ENCODE assay signal across 11 cellular contexts in genomic region chr14:52906141-52906601, GRCh38. TPM values are rescaled to one million over a fixed set of nuclear protein-coding genes. Genes with fewer than 3 reads are reported as not detected.
DNase-seq lines count a peak whose midpoint lies in the region; ATAC-seq and TF ChIP-seq lines count a peak whose summit lies in the region.
"Had no signal": no experiment of that assay in that cellular context is flagged by ENCODE, and none has a peak within 500 bp of the region (broad histone marks: within the 10 kb centered on the region; RNA-seq: fewer than 3 reads in every experiment).

No MANE protein-coding gene starts in this region.

- no peak overlapping the region for H3K4ac ChIP-seq in neuronal stem cell (ENCODE audit: low read length)

- H3K4me1 ChIP-seq in esophagus muscularis mucosa: peaks cover 42 to 95% (median 88%) of the 10 kb centered on the region in 4 donors
- peaks cover 0 to 4% of the 10 kb centered on the region in 2 donors for H3K4me1 ChIP-seq in neuronal stem cell (ENCODE audit: control insufficient read depth in 2 of 2, insufficient read depth in 1 of 2, low read depth in 1 of 2, low read length in 2 of 2)
- no peaks in the 10 kb centered on the region for H3K4me1 ChIP-seq in CD8-positive, alpha-beta T cell (ENCODE audit: insufficient read depth, low read length)

- H3K4me1 Mint-ChIP-seq in type B pancreatic cell (ENCODE audit: unreplicated experiment): peaks cover 9% of the 10 kb centered on the region
- H3K4me1 Mint-ChIP-seq in CD8-positive, alpha-beta T cell (ENCODE audit: low read depth): no peaks in the 10 kb centered on the region

- H2AK5ac ChIP-seq in neuronal stem cell (ENCODE audit: low read depth, low read length): no peak overlapping the region

- no peak overlapping the region for H3K14ac ChIP-seq in neuronal stem cell (ENCODE audit: low read length)

- no peak for ATAC-seq in CD8-positive, alpha-beta T cell

- TF ChIP-seq POLR2A in esophagus muscularis mucosa (IDR thresholded peaks at IDR 0.05; ENCODE audit: low read depth): no peak

- 26% methylated on average over 3 of the region's 3 CpGs for WGBS in esophagus muscularis mucosa
- WGBS in neuronal stem cell (ENCODE audit: extremely low coverage in 2 of 2, insufficient read length in 2 of 2, insufficient replicate concordance in 1 of 2), 2 donors: no CpG with 5 or more reads among the region's 3 CpGs

- no peaks in the 10 kb centered on the region for H3K27me3 Mint-ChIP-seq in type B pancreatic cell
- no peaks in the 10 kb centered on the region for H3K27me3 Mint-ChIP-seq in CD8-positive, alpha-beta T cell (ENCODE audit: low read depth)

- H3K36me3 ChIP-seq in esophagus muscularis mucosa: peaks cover 0 to 21% (median 18%) of the 10 kb centered on the region in 4 donors
- H3K36me3 ChIP-seq in neuronal stem cell (replicated peaks in 1 of 2; ENCODE audit: control insufficient read depth in 2 of 2, insufficient read depth in 2 of 2, low read length in 2 of 2): peaks cover 9 to 43% of the 10 kb centered on the region in 2 donors
- H3K36me3 ChIP-seq in CD8-positive, alpha-beta T cell (ENCODE audit: insufficient read depth, low read length): no peaks in the 10 kb centered on the region

- peak overlapping the region; percentile 59 for H3K18ac ChIP-seq in neuronal stem cell (ENCODE audit: low read length)

- TF ChIP-seq CTCF in AG10803 (conservative IDR thresholded peaks at IDR 0.05; ENCODE audit: low read length) (no peak), esophagus muscularis mucosa (IDR thresholded peaks at IDR 0.05) (no peak), type B pancreatic cell (conservative IDR thresholded peaks at IDR 0.05) (no peak)
- no peak for TF ChIP-seq CTCF in CD8-positive, alpha-beta T cell (IDR thresholded peaks at IDR 0.05)

- no peak overlapping the region for H3K4me2 ChIP-seq in neuronal stem cell (ENCODE audit: insufficient read depth, low read length, poor library complexity, severe bottlenecking)

- no peak overlapping the region for H4K91ac ChIP-seq in neuronal stem cell (ENCODE audit: low read depth, low read length, poor library complexity)

- H3K9me3 ChIP-seq in esophagus muscularis mucosa: no peaks in the 10 kb centered on the region
- H3K9me3 ChIP-seq in neuronal stem cell (replicated peaks in 1 of 2; ENCODE audit: control insufficient read depth in 2 of 2, insufficient read depth in 1 of 2, low read depth in 1 of 2, low read length in 2 of 2): peaks cover 0 to 7% of the 10 kb centered on the region in 2 donors
- H3K9me3 ChIP-seq in CD8-positive, alpha-beta T cell (ENCODE audit: low read length): no peaks in the 10 kb centered on the region

- H3K23ac ChIP-seq in neuronal stem cell (ENCODE audit: low read depth, low read length, poor library complexity): no peak overlapping the region

- no peak overlapping the region for H3K4me3 Mint-ChIP-seq in type B pancreatic cell
- no peak overlapping the region for H3K4me3 Mint-ChIP-seq in CD8-positive, alpha-beta T cell

- no peak overlapping the region for H2BK15ac ChIP-seq in neuronal stem cell (ENCODE audit: low read length)

- peaks cover 34% of the 10 kb centered on the region for H3K36me3 Mint-ChIP-seq in type B pancreatic cell
- no peaks in the 10 kb centered on the region for H3K36me3 Mint-ChIP-seq in CD8-positive, alpha-beta T cell

- H3K9me3 Mint-ChIP-seq in type B pancreatic cell: peaks cover 5% of the 10 kb centered on the region
- no peaks in the 10 kb centered on the region for H3K9me3 Mint-ChIP-seq in CD8-positive, alpha-beta T cell

- DNase-seq in AG10803 (ENCODE audit: low read depth) (peak; percentile 83), RKO (ENCODE audit: low spot score) (peak; percentile 81), esophagus muscularis mucosa (ENCODE audit: extremely low spot score) (no peak), neuronal stem cell (ENCODE audit: low spot score) (no peak), NK-92 (lab: John Stamatoyannopoulos, UW; ENCODE audit: unreplicated experiment) (no peak), NCI-H82 treated with DMSO at 0.1 percent for 48 hours (lab: John Stamatoyannopoulos, UW; ENCODE audit: unreplicated experiment) (no peak), type B pancreatic cell (ENCODE audit: extremely low spot score, unreplicated experiment) (no peak)
- DNase-seq in CD8-positive, alpha-beta T cell: no peak
- DNase-seq: KBM-7, NCI-H69 had no signal

- no peak overlapping the region for H4K8ac ChIP-seq in neuronal stem cell (ENCODE audit: low read depth, low read length)

- H3K9ac ChIP-seq in neuronal stem cell (ENCODE audit: low read depth, low read length, poor library complexity): no peak overlapping the region

- H3K4me3 ChIP-seq in AG10803 (ENCODE audit: low read length) (peak overlapping the region; percentile 18), esophagus muscularis mucosa (peak overlapping the region in 1 of 4 donors; percentile 4), neuronal stem cell (ENCODE audit: low read length in 2 of 2) (no peak overlapping the region)
- H3K4me3 ChIP-seq in CD8-positive, alpha-beta T cell (ENCODE audit: low read depth, low read length): no peak overlapping the region

- H3K27ac ChIP-seq in esophagus muscularis mucosa (replicated peaks in 1 of 4) (peak overlapping the region; percentile 67 to 71 (median 68)), neuronal stem cell (replicated peaks; ENCODE audit: low read length) (no peak overlapping the region)
- no peak overlapping the region for H3K27ac ChIP-seq in CD8-positive, alpha-beta T cell (ENCODE audit: low read depth, low read length)
- H3K27ac ChIP-seq: VCaP had no signal

- H2BK120ac ChIP-seq in neuronal stem cell (ENCODE audit: low read depth, low read length): no peak overlapping the region

- H3K27ac Mint-ChIP-seq in type B pancreatic cell: no peak overlapping the region
- H3K27ac Mint-ChIP-seq in CD8-positive, alpha-beta T cell: no peak overlapping the region

- peaks cover 4% of the 10 kb centered on the region for H3K79me1 ChIP-seq in neuronal stem cell (ENCODE audit: low read depth, low read length)

- no peak overlapping the region for H2BK5ac ChIP-seq in neuronal stem cell (ENCODE audit: low read length)

- CTCF ChIA-PET in CD8-positive, alpha-beta T cell (lab: Charles Lee): interaction anchor here (0.6 kb wide), 1 partner anchor 84 kb away, joined by 3 read pairs; no protein-coding TSS in a partner anchor

- no peak for TF ChIP-seq EP300 in esophagus muscularis mucosa (IDR thresholded peaks at IDR 0.05)

- H2BK12ac ChIP-seq in neuronal stem cell (ENCODE audit: low read length): no peak overlapping the region

- no peak overlapping the region for H2AFZ ChIP-seq in neuronal stem cell (ENCODE audit: low read length)

- POLR2A ChIA-PET in CD8-positive, alpha-beta T cell (lab: Charles Lee): no interaction called here

- H3K27me3 ChIP-seq in esophagus muscularis mucosa (no peaks in the 10 kb centered on the region), neuronal stem cell (ENCODE audit: control insufficient read depth in 3 of 3, insufficient read depth in 3 of 3, low read depth in 1 of 3, low read length in 3 of 3) (no peaks in the 10 kb centered on the region)
- H3K27me3 ChIP-seq in CD8-positive, alpha-beta T cell (ENCODE audit: insufficient read depth, low read length): no peaks in the 10 kb centered on the region

- intact Hi-C loops in esophagus muscularis mucosa (cut with DNase I): no loop called here
- intact Hi-C loops in CD8-positive, alpha-beta T cell (cut with DNase I, micrococcal nuclease): no loop called here

RNA-seq across cellular contexts. Expression of gene FERMT2, which starts 44.7 kb away (rescaled TPM):
- total RNA-seq in esophagus muscularis mucosa (100 to 1,000 TPM; 293 to 397 (median 370) TPM), type B pancreatic cell (ENCODE audit: low replicate concordance) (25.6 and 82.5 TPM in 2 replicates)
- polyA plus RNA-seq in neuronal stem cell (2013, experiment 1 of 2): 98.8 TPM
- polyA plus RNA-seq in neuronal stem cell (2013, experiment 2 of 2): 103 TPM
- total RNA-seq in CD8-positive, alpha-beta T cell: not detected

Comparison
In these comparisons a context has a peak if more than half of its experiments do, and no peak if none do; other contexts are left out.
1. DNase-seq: peak in AG10803 (single experiment) and RKO (single experiment); none in esophagus muscularis mucosa (single experiment), neuronal stem cell (single experiment), NK-92 (single experiment), NCI-H82 treated with DMSO at 0.1 percent for 48 hours (single experiment), type B pancreatic cell (single experiment) and CD8-positive, alpha-beta T cell (0 of 7).
2. H3K27ac ChIP-seq: peak in esophagus muscularis mucosa (4 of 4); none in neuronal stem cell (single experiment) and CD8-positive, alpha-beta T cell (single experiment).
3. RNA of gene FERMT2, which starts 44.7 kb away (total RNA-seq): 293 to 397 TPM in esophagus muscularis mucosa and 25.6 to 82.5 TPM in type B pancreatic cell; not detected in CD8-positive, alpha-beta T cell; every median in the first group is over 10 times any median in the second.